In genomic region chr1:173285046-173285445, GRCh38 we compare ENCODE assay signal across 28 cellular contexts.
"Had no signal": no experiment of that assay in that cellular context is flagged by ENCODE, and none has a peak within 500 bp of the region (broad histone marks: within the 10 kb centered on the region; RNA-seq: fewer than 3 reads in every experiment).

No MANE protein-coding gene starts in this region.

- H3K27ac ChIP-seq: esophagus muscularis mucosa, foreskin keratinocyte, heart left ventricle, ovary, skin epidermis, suprapubic skin, tibial artery had no signal

- H3K27ac Mint-ChIP-seq: activated CD4-positive, alpha-beta memory T cell treated with anti-CD3 and anti-CD28 coated beads, Interleukin-2, amount 10 ng/mL, durations not matched to agents 7 days and 5 days; activated CD4-positive, alpha-beta T cell treated with anti-CD3 and anti-CD28 coated beads, Interleukin-2, amount 10 ng/mL, durations not matched to agents 7 days and 5 days; activated naive CD4-positive, alpha-beta T cell treated with anti-CD3 and anti-CD28 coated beads, Interleukin-2, amount 50 U/mL, for 24 hours; activated T-helper 2 cell treated with anti-CD3 and anti-CD28 coated beads, Interferon-gamma antibody, Interleukin-2, Interleukin-4, amounts not matched to agents 10 μg/mL and 5 μg/mL and 100 μg/mL, durations not matched to agents 14 hours and 24 hours and 36 hours; mesothelial cell of epicardium; naive B cell; progenitor cell of endocrine pancreas; WTC11 had no signal

- H3K36me3 Mint-ChIP-seq: mesothelial cell of epicardium, WTC11 had no signal

- H3K27me3 ChIP-seq: esophagus muscularis mucosa, heart left ventricle, ovary, suprapubic skin, tibial artery had no signal

- H3K4me3 ChIP-seq: esophagus muscularis mucosa, heart left ventricle, ovary, skin epidermis, suprapubic skin, tibial artery had no signal

- H3K4me1 ChIP-seq: esophagus muscularis mucosa, heart left ventricle, suprapubic skin, tibial artery had no signal

- H3K36me3 ChIP-seq: esophagus muscularis mucosa, heart left ventricle, ovary, suprapubic skin, tibial artery had no signal

- H3K4me1 Mint-ChIP-seq: activated CD4-positive, alpha-beta memory T cell treated with anti-CD3 and anti-CD28 coated beads, Interleukin-2, amount 10 ng/mL, durations not matched to agents 7 days and 5 days; activated CD4-positive, alpha-beta T cell treated with anti-CD3 and anti-CD28 coated beads, Interleukin-2, amount 10 ng/mL, durations not matched to agents 7 days and 5 days; activated naive CD4-positive, alpha-beta T cell treated with anti-CD3 and anti-CD28 coated beads, Interleukin-2, amount 50 U/mL, for 24 hours; mesothelial cell of epicardium had no signal

- H3K9me3 ChIP-seq: esophagus muscularis mucosa, heart left ventricle, ovary, suprapubic skin, tibial artery had no signal

- H3K9me3 Mint-ChIP-seq: activated naive CD4-positive, alpha-beta T cell treated with anti-CD3 and anti-CD28 coated beads, Interleukin-2, amount 50 U/mL, for 24 hours; activated T-helper 2 cell treated with anti-CD3 and anti-CD28 coated beads, Interferon-gamma antibody, Interleukin-2, Interleukin-4, amounts not matched to agents 10 μg/mL and 5 μg/mL and 100 μg/mL, durations not matched to agents 14 hours and 24 hours and 36 hours; naive B cell; WTC11 had no signal

- FAIRE-seq: colon, kidney had no signal

- DNase-seq: activated CD4-positive, alpha-beta memory T cell treated with anti-CD3 and anti-CD28 coated beads, Interleukin-2, amount 10 ng/mL, durations not matched to agents 7 days and 5 days; activated CD4-positive, alpha-beta T cell treated with anti-CD3 and anti-CD28 coated beads for 1 hour; activated CD4-positive, alpha-beta T cell treated with anti-CD3 and anti-CD28 coated beads, Interleukin-2, amount 10 ng/mL, durations not matched to agents 7 days and 5 days; activated T-cell treated with anti-CD3 and anti-CD28 coated beads, Interleukin-2, amount 50 U/mL, for 48 hours; dermis blood vessel endothelial cell; effector CD4-positive, alpha-beta T cell; foreskin keratinocyte; heart left ventricle; hypothalamus; immature natural killer cell; kidney; left colon; mammary epithelial cell; naive B cell; ovary; stimulated activated CD4-positive, alpha-beta T cell treated with anti-CD3 and anti-CD28 coated beads, Interleukin-12 subunit alpha, Interleukin-12 subunit beta, amount 100 ng/mL, for 4 hours; stimulated activated CD4-positive, alpha-beta T cell treated with anti-CD3 and anti-CD28 coated beads, Interleukin-4, amount 100 ng/mL, for 1 hour; tibial artery had no signal

- H3K4me3 Mint-ChIP-seq: activated CD4-positive, alpha-beta memory T cell treated with anti-CD3 and anti-CD28 coated beads, Interleukin-2, amount 10 ng/mL, durations not matched to agents 7 days and 5 days; activated CD4-positive, alpha-beta T cell treated with anti-CD3 and anti-CD28 coated beads, Interleukin-2, amount 10 ng/mL, durations not matched to agents 7 days and 5 days; activated naive CD4-positive, alpha-beta T cell treated with anti-CD3 and anti-CD28 coated beads, Interleukin-2, amount 50 U/mL, for 24 hours; immature natural killer cell; mesothelial cell of epicardium; naive B cell; WTC11 had no signal

- ATAC-seq: foreskin keratinocyte, heart left ventricle, left colon, sciatic nerve, WTC11 had no signal

- H3K27me3 Mint-ChIP-seq: activated naive CD4-positive, alpha-beta T cell treated with anti-CD3 and anti-CD28 coated beads, Interleukin-2, amount 50 U/mL, for 24 hours; naive B cell; progenitor cell of endocrine pancreas had no signal
